37 cellular contexts compared by ENCODE assay signal in the genomic region with DNA sequence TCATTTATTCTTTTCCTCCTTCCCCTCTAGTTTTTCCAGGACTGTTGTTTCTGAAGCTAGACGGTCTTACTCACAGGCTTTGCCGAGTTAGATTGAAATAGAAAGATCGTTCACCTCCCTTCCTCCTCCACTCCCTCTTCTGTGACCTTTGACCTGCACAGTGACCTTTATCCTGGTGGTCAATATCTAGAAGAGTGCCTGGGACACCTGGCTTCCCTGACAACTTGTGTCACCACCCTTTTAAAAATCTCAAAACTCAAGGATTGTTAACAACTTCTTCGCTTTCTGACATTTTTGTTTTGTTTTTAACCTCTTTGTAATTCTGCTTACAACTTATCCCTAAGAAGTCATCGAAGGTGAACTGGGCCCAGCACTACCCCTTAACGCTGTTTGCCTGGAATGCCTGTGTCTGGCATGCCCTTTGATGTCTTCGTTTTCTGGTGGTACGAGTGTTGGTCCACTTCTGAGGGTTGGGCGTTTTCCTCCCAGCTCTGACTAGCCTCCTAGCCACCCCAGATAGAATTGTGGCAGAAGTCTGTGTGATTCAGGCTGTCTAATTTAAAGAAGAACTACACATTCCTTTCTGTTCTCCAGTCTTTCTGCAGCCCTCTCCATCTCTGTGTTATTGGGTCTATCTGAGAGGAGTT. TPM values are rescaled to one million over a fixed set of nuclear protein-coding genes. Genes with fewer than 3 reads are reported as not detected.
DNase-seq lines count a peak whose midpoint lies in the region; ATAC-seq, FAIRE-seq and TF ChIP-seq lines count a peak whose summit lies in the region.
"Had no signal": no experiment of that assay in that cellular context is flagged by ENCODE, and none has a peak within 500 bp of the region (broad histone marks: within the 10 kb centered on the region; RNA-seq: fewer than 3 reads in every experiment).

No MANE protein-coding gene starts in this region.

- no peak for ATAC-seq in PC-3
- no peak for ATAC-seq in naive thymus-derived CD8-positive, alpha-beta T cell
- ATAC-seq: GM23338 had no signal

- H3K9ac ChIP-seq in PC-3 (ENCODE audit: low read length) (peak overlapping the region; percentile 74), astrocyte (ENCODE audit: low read length) (no peak overlapping the region)

- TF ChIP-seq CTCF in PC-3 (conservative IDR thresholded peaks at IDR 0.05; ENCODE audit: low read depth, low read length) (no peak), astrocyte (IDR thresholded peaks at IDR 0.05; ENCODE audit: insufficient read depth, low read depth, low read length) (no peak), neural crest cell (conservative IDR thresholded peaks at IDR 0.05) (no peak), GM20000 (IDR thresholded peaks at IDR 0.05; ENCODE audit: extremely low read depth, missing control alignments) (no peak), dorsolateral prefrontal cortex (IDR thresholded peaks at IDR 0.05 in 54 of 56, conservative IDR thresholded peaks at IDR 0.05 in 2 of 56; ENCODE audit: low read depth in 1 of 56, partially characterized antibody in 56 of 56) (no peak)

- H3F3A ChIP-seq in PC-3 (ENCODE audit: low read length, unreplicated experiment): peaks cover 29% of the 10 kb centered on the region

- FAIRE-seq in astrocyte (lab: Jason Lieb, UNC): no peak
- FAIRE-seq: HTR-8/SVneo, kidney, urothelium cell line had no signal

- H3K4me3 ChIP-seq in PC-3 (ENCODE audit: low read length) (no peak overlapping the region), astrocyte (ENCODE audit: insufficient read depth, low read depth, low read length) (no peak overlapping the region), dorsolateral prefrontal cortex (no peak overlapping the region)
- H3K4me3 ChIP-seq: adrenal gland, GM23338, MG63, testis had no signal

- H3K27ac Mint-ChIP-seq in astrocyte (ENCODE audit: unreplicated experiment): peak overlapping the region; percentile 15
- peak overlapping the region; percentile 82 for H3K27ac Mint-ChIP-seq in neural crest cell (ENCODE audit: unreplicated experiment)
- H3K27ac Mint-ChIP-seq in naive thymus-derived CD8-positive, alpha-beta T cell: peak overlapping the region in 1 of 10 donors; percentile 59
- H3K27ac Mint-ChIP-seq: activated CD4-positive, alpha-beta memory T cell treated with anti-CD3 and anti-CD28 coated beads for 36 hours; activated T-helper 1 cell treated with anti-CD3 and anti-CD28 coated beads, Interleukin-12 subunit alpha, Interleukin-12 subunit beta, Interleukin-2, Interleukin-4 antibody, amounts not matched to agents 30 ng/mL and 10 ng/mL and 1 ng/mL, durations not matched to agents 14 hours and 24 hours and 36 hours; CD4-positive, CD25-positive, alpha-beta regulatory T cell; GM23338; HFFc6; stimulated activated naive CD8-positive, alpha-beta T cell treated with anti-CD3 and anti-CD28 coated beads, Interleukin-15, Interleukin-2, amounts not matched to agents 100 ng/mL and 50 ng/mL, for 24 hours had no signal

- H2AFZ ChIP-seq in PC-3 (ENCODE audit: low read length) (no peak overlapping the region), astrocyte (ENCODE audit: low read depth, low read length) (no peak overlapping the region)
- H2AFZ ChIP-seq: GM23338 had no signal

- H3K27ac ChIP-seq in PC-3 (ENCODE audit: low read length) (peak overlapping the region; percentile 93), astrocyte (ENCODE audit: low read depth, low read length) (no peak overlapping the region), epithelial cell of prostate (peak overlapping the region; percentile 99), dorsolateral prefrontal cortex (no peak overlapping the region)
- H3K27ac ChIP-seq: adrenal gland, brain microvascular endothelial cell, testis had no signal

- H3K4me1 Mint-ChIP-seq in astrocyte (ENCODE audit: low read depth, unreplicated experiment): peaks cover 45% of the 10 kb centered on the region
- peaks cover 22% of the 10 kb centered on the region for H3K4me1 Mint-ChIP-seq in neural crest cell
- H3K4me1 Mint-ChIP-seq in naive thymus-derived CD8-positive, alpha-beta T cell: peaks cover 0 to 3% (median under 1%) of the 10 kb centered on the region in 4 donors

- H3K27me3 ChIP-seq in PC-3 (ENCODE audit: low read length) (no peaks in the 10 kb centered on the region), astrocyte (ENCODE audit: insufficient read depth, low read length) (peaks cover 3% of the 10 kb centered on the region), dorsolateral prefrontal cortex (peaks cover 0 to 8% (median 0%) of the 10 kb centered on the region in 45 donors)
- H3K27me3 ChIP-seq: adrenal gland, brain microvascular endothelial cell, MG63, testis had no signal

- POLR2A ChIA-PET in PC-3 (lab: Charles Lee; ENCODE audit: unreplicated experiment): interaction anchor here (0.7 kb wide), 1 partner anchor 437 kb away, joined by 3 read pairs; no protein-coding TSS in a partner anchor
- POLR2A ChIA-PET in naive thymus-derived CD8-positive, alpha-beta T cell (lab: Charles Lee): no interaction called here

- H3K36me3 Mint-ChIP-seq in astrocyte (ENCODE audit: low read depth, unreplicated experiment): no peaks in the 10 kb centered on the region
- H3K36me3 Mint-ChIP-seq in neural crest cell (ENCODE audit: low read depth): no peaks in the 10 kb centered on the region
- H3K36me3 Mint-ChIP-seq in naive thymus-derived CD8-positive, alpha-beta T cell: no peaks in the 10 kb centered on the region
- H3K36me3 Mint-ChIP-seq: activated CD4-positive, alpha-beta memory T cell treated with anti-CD3 and anti-CD28 coated beads for 36 hours; CD4-positive, CD25-positive, alpha-beta regulatory T cell had no signal

- H3K4me2 ChIP-seq in PC-3 (ENCODE audit: low read length): peak overlapping the region; percentile 33
- H3K4me2 ChIP-seq in astrocyte (ENCODE audit: low read length): no peak overlapping the region
- H3K4me2 ChIP-seq: GM23338 had no signal

- H3K27me3 Mint-ChIP-seq in astrocyte (ENCODE audit: low read depth, unreplicated experiment) (peaks cover 21% of the 10 kb centered on the region), neural crest cell (ENCODE audit: low read depth) (peaks cover 5% of the 10 kb centered on the region)
- H3K27me3 Mint-ChIP-seq in naive thymus-derived CD8-positive, alpha-beta T cell: peaks cover 20 to 75% (median 27%) of the 10 kb centered on the region in 5 donors

- H3K79me2 ChIP-seq in PC-3 (ENCODE audit: low read length) (no peaks in the 10 kb centered on the region), astrocyte (ENCODE audit: insufficient read depth, low read length) (no peaks in the 10 kb centered on the region)

- H3K36me3 ChIP-seq in PC-3 (ENCODE audit: low read depth, low read length) (no peaks in the 10 kb centered on the region), astrocyte (ENCODE audit: insufficient read depth, low read length) (no peaks in the 10 kb centered on the region)
- H3K36me3 ChIP-seq: adrenal gland, brain microvascular endothelial cell, MG63 had no signal

- BruUV-seq in PC-3 (replicated peaks; lab: Mats Ljungman, UMichigan): no TSS peak

- H3K9me3 ChIP-seq in PC-3 (ENCODE audit: low read length): no peaks in the 10 kb centered on the region
- H3K9me3 ChIP-seq in astrocyte (ENCODE audit: insufficient read depth, low read depth, low read length): no peaks in the 10 kb centered on the region
- H3K9me3 ChIP-seq: adrenal gland, MG63, testis had no signal

- intact Hi-C loops in PC-3 (cut with micrococcal nuclease): no loop called here
- intact Hi-C loops in dorsolateral prefrontal cortex (cut with DNase I): no loop called here

- peaks cover 83% of the 10 kb centered on the region for H3K4me1 ChIP-seq in PC-3 (ENCODE audit: insufficient read depth, low read length)
- H3K4me1 ChIP-seq in astrocyte (ENCODE audit: insufficient read depth, low read length): peaks cover 33% of the 10 kb centered on the region
- H3K4me1 ChIP-seq: adrenal gland, testis had no signal

- H3K9me3 Mint-ChIP-seq in astrocyte (ENCODE audit: unreplicated experiment) (no peaks in the 10 kb centered on the region), neural crest cell (peaks cover 3% of the 10 kb centered on the region)
- no peaks in the 10 kb centered on the region for H3K9me3 Mint-ChIP-seq in naive thymus-derived CD8-positive, alpha-beta T cell
- H3K9me3 Mint-ChIP-seq: activated CD4-positive, alpha-beta memory T cell treated with anti-CD3 and anti-CD28 coated beads for 36 hours; activated T-helper 1 cell treated with anti-CD3 and anti-CD28 coated beads, Interleukin-12 subunit alpha, Interleukin-12 subunit beta, Interleukin-2, Interleukin-4 antibody, amounts not matched to agents 30 ng/mL and 10 ng/mL and 1 ng/mL, durations not matched to agents 14 hours and 24 hours and 36 hours; GM23338; HFFc6; stimulated activated naive CD8-positive, alpha-beta T cell treated with anti-CD3 and anti-CD28 coated beads, Interleukin-15, Interleukin-2, amounts not matched to agents 100 ng/mL and 50 ng/mL, for 24 hours had no signal

- H3K4me3 Mint-ChIP-seq in astrocyte (ENCODE audit: unreplicated experiment) (no peak overlapping the region), neural crest cell (no peak overlapping the region)
- H3K4me3 Mint-ChIP-seq in naive thymus-derived CD8-positive, alpha-beta T cell: no peak overlapping the region
- H3K4me3 Mint-ChIP-seq: activated CD4-positive, alpha-beta memory T cell treated with anti-CD3 and anti-CD28 coated beads for 36 hours; activated T-helper 1 cell treated with anti-CD3 and anti-CD28 coated beads, Interleukin-12 subunit alpha, Interleukin-12 subunit beta, Interleukin-2, Interleukin-4 antibody, amounts not matched to agents 30 ng/mL and 10 ng/mL and 1 ng/mL, durations not matched to agents 14 hours and 24 hours and 36 hours; CD4-positive, CD25-positive, alpha-beta regulatory T cell; GM23338; HFFc6; stimulated activated naive CD8-positive, alpha-beta T cell treated with anti-CD3 and anti-CD28 coated beads, Interleukin-15, Interleukin-2, amounts not matched to agents 100 ng/mL and 50 ng/mL, for 24 hours had no signal

- H4K20me1 ChIP-seq in PC-3 (ENCODE audit: low read length) (no peaks in the 10 kb centered on the region), astrocyte (ENCODE audit: insufficient read depth, low read length) (no peaks in the 10 kb centered on the region)

- no peak for DNase-seq in PC-3
- no peak for DNase-seq in astrocyte (ENCODE audit: low read depth)
- no peak for DNase-seq in epithelial cell of prostate (ENCODE audit: low read depth, low spot score)
- DNase-seq in neural crest cell (ENCODE audit: low read depth, low spot score): no peak
- no peak for DNase-seq in naive thymus-derived CD8-positive, alpha-beta T cell
- no peak for DNase-seq in activated CD8-positive, alpha-beta memory T cell treated with anti-CD3 and anti-CD28 coated beads, Interleukin-2, amount 50 U/mL, for 4 hours
- no peak for DNase-seq in GM20000 (ENCODE audit: low spot score)
- no peak for DNase-seq in dorsolateral prefrontal cortex
- DNase-seq: activated CD4-positive, alpha-beta memory T cell treated with anti-CD3 and anti-CD28 coated beads for 36 hours; activated CD4-positive, alpha-beta T cell treated with anti-CD3 and anti-CD28 coated beads for 1 hour; activated CD8-positive, alpha-beta memory T cell treated with anti-CD3 and anti-CD28 coated beads, Interleukin-2, amount 50 U/mL, for 48 hours; activated naive CD4-positive, alpha-beta T cell treated with Interleukin-2 at 50 U/mL for 16 hours; adrenal gland; AML-193; brain microvascular endothelial cell; CD4-positive, CD25-positive, alpha-beta regulatory T cell; DND-41; effector CD8-positive, alpha-beta T cell; foreskin fibroblast; GF-D8; HFFc6; kidney; MG63; NCI-H1105; NCI-H187 treated with DMSO at 0.1 percent for 48 hours; NCI-H524; stimulated activated CD4-positive, alpha-beta T cell treated with anti-CD3 and anti-CD28 coated beads, Interleukin-1b, Interleukin-23, amount 100 ng/mL, for 48 hours; testis had no signal

- H3K9me2 ChIP-seq in PC-3 (replicated peaks; ENCODE audit: low read length): no peaks in the 10 kb centered on the region

- CTCF ChIA-PET in PC-3 (lab: Charles Lee): no interaction called here

RNA-seq across cellular contexts. Expression of a gene that starts 2.8 kb away (rescaled TPM):
- total RNA-seq in PC-3 (2014; rRNA removed) (32.8 and 38.5 TPM in 2 replicates), astrocyte (not detected in 2 replicates), neural crest cell (not detected in 2 replicates), dorsolateral prefrontal cortex (not detected)
- total RNA-seq in naive thymus-derived CD8-positive, alpha-beta T cell: not detected
- polyA plus RNA-seq in naive thymus-derived CD8-positive, alpha-beta T cell: not detected
- total RNA-seq: A673; activated CD4-positive, alpha-beta memory T cell treated with anti-CD3 and anti-CD28 coated beads for 36 hours; activated T-helper 1 cell treated with anti-CD3 and anti-CD28 coated beads, Interleukin-12 subunit alpha, Interleukin-12 subunit beta, Interleukin-2, Interleukin-4 antibody, amounts not matched to agents 30 ng/mL and 10 ng/mL and 1 ng/mL, durations not matched to agents 14 hours and 24 hours and 36 hours; adrenal gland; CD4-positive, CD25-positive, alpha-beta regulatory T cell; GM23338; HFFc6; kidney; T-helper 2 cell treated with Interferon-gamma antibody and Interleukin-4, amounts not matched to agents 100 ng/mL and 5 ng/mL, for 36 hours had no signal
- polyA plus RNA-seq: adrenal gland; CD4-positive, CD25-positive, alpha-beta regulatory T cell; GM23338; neural cell had no signal

RNA-seq across cellular contexts. Expression of a gene that starts 15.0 kb away (rescaled TPM):
- total RNA-seq in PC-3 (2014; rRNA removed) (7.7 and 8.5 TPM in 2 replicates), astrocyte (not detected in 2 replicates), neural crest cell (not detected in 2 replicates), dorsolateral prefrontal cortex (not detected)
- total RNA-seq in naive thymus-derived CD8-positive, alpha-beta T cell: not detected
- not detected for polyA plus RNA-seq in naive thymus-derived CD8-positive, alpha-beta T cell
- total RNA-seq: A673; activated CD4-positive, alpha-beta memory T cell treated with anti-CD3 and anti-CD28 coated beads for 36 hours; activated T-helper 1 cell treated with anti-CD3 and anti-CD28 coated beads, Interleukin-12 subunit alpha, Interleukin-12 subunit beta, Interleukin-2, Interleukin-4 antibody, amounts not matched to agents 30 ng/mL and 10 ng/mL and 1 ng/mL, durations not matched to agents 14 hours and 24 hours and 36 hours; CD4-positive, CD25-positive, alpha-beta regulatory T cell; GM23338; HFFc6; kidney; T-helper 2 cell treated with Interferon-gamma antibody and Interleukin-4, amounts not matched to agents 100 ng/mL and 5 ng/mL, for 36 hours had no signal
- polyA plus RNA-seq: CD4-positive, CD25-positive, alpha-beta regulatory T cell; GM23338; neural cell had no signal

RNA-seq across cellular contexts. Expression of a gene that starts 30.8 kb away (rescaled TPM):
- total RNA-seq in PC-3 (2014; rRNA removed): 0.29 TPM in 1 of 2 replicates, not detected in the other
- not detected in 2 replicates for total RNA-seq in astrocyte
- total RNA-seq in neural crest cell: not detected in 2 replicates
- not detected for total RNA-seq in naive thymus-derived CD8-positive, alpha-beta T cell
- polyA plus RNA-seq in naive thymus-derived CD8-positive, alpha-beta T cell: not detected
- under 1 TPM in 2 of 120 experiments, not detected in 118; 0.16 to 0.21 TPM for total RNA-seq in dorsolateral prefrontal cortex
- total RNA-seq: A673; activated CD4-positive, alpha-beta memory T cell treated with anti-CD3 and anti-CD28 coated beads for 36 hours; activated T-helper 1 cell treated with anti-CD3 and anti-CD28 coated beads, Interleukin-12 subunit alpha, Interleukin-12 subunit beta, Interleukin-2, Interleukin-4 antibody, amounts not matched to agents 30 ng/mL and 10 ng/mL and 1 ng/mL, durations not matched to agents 14 hours and 24 hours and 36 hours; adrenal gland; CD4-positive, CD25-positive, alpha-beta regulatory T cell; esophagus mucosa; GM23338; HFFc6; kidney; T-helper 2 cell treated with Interferon-gamma antibody and Interleukin-4, amounts not matched to agents 100 ng/mL and 5 ng/mL, for 36 hours; testis had no signal
- polyA plus RNA-seq: adrenal gland; CD4-positive, CD25-positive, alpha-beta regulatory T cell; GM23338; neural cell had no signal

RNA-seq across cellular contexts. Expression of a gene that starts 36.7 kb away (rescaled TPM):
- total RNA-seq in PC-3 (2014; rRNA removed) (not detected in 2 replicates), astrocyte (not detected in 2 replicates), neural crest cell (not detected in 2 replicates), dorsolateral prefrontal cortex (not detected)
- not detected for total RNA-seq in naive thymus-derived CD8-positive, alpha-beta T cell
- polyA plus RNA-seq in naive thymus-derived CD8-positive, alpha-beta T cell: not detected
- total RNA-seq: A673; activated CD4-positive, alpha-beta memory T cell treated with anti-CD3 and anti-CD28 coated beads for 36 hours; activated T-helper 1 cell treated with anti-CD3 and anti-CD28 coated beads, Interleukin-12 subunit alpha, Interleukin-12 subunit beta, Interleukin-2, Interleukin-4 antibody, amounts not matched to agents 30 ng/mL and 10 ng/mL and 1 ng/mL, durations not matched to agents 14 hours and 24 hours and 36 hours; CD4-positive, CD25-positive, alpha-beta regulatory T cell; GM23338; HFFc6; kidney; T-helper 2 cell treated with Interferon-gamma antibody and Interleukin-4, amounts not matched to agents 100 ng/mL and 5 ng/mL, for 36 hours had no signal
- polyA plus RNA-seq: CD4-positive, CD25-positive, alpha-beta regulatory T cell; GM23338; neural cell had no signal

RNA-seq across cellular contexts. Expression of a gene that starts 51.5 kb away (rescaled TPM):
- total RNA-seq in PC-3 (2014; rRNA removed) (0.15 TPM in 1 of 2 replicates, not detected in the other), astrocyte (not detected in 2 replicates), neural crest cell (not detected in 2 replicates), dorsolateral prefrontal cortex (under 1 TPM in 10 of 120 experiments, not detected in 110; 0.20 to 0.36 (median 0.24) TPM)
- not detected for total RNA-seq in naive thymus-derived CD8-positive, alpha-beta T cell
- polyA plus RNA-seq in naive thymus-derived CD8-positive, alpha-beta T cell: not detected
- total RNA-seq: A673; activated CD4-positive, alpha-beta memory T cell treated with anti-CD3 and anti-CD28 coated beads for 36 hours; activated T-helper 1 cell treated with anti-CD3 and anti-CD28 coated beads, Interleukin-12 subunit alpha, Interleukin-12 subunit beta, Interleukin-2, Interleukin-4 antibody, amounts not matched to agents 30 ng/mL and 10 ng/mL and 1 ng/mL, durations not matched to agents 14 hours and 24 hours and 36 hours; adrenal gland; CD4-positive, CD25-positive, alpha-beta regulatory T cell; esophagus mucosa; GM23338; HFFc6; kidney; T-helper 2 cell treated with Interferon-gamma antibody and Interleukin-4, amounts not matched to agents 100 ng/mL and 5 ng/mL, for 36 hours had no signal
- polyA plus RNA-seq: adrenal gland; CD4-positive, CD25-positive, alpha-beta regulatory T cell; GM23338; neural cell had no signal

Comparison
In these comparisons a context has a peak if more than half of its experiments do, and no peak if none do; other contexts are left out.
1. H3K27ac ChIP-seq: peak in PC-3 (single experiment) and epithelial cell of prostate (single experiment); none in astrocyte (single experiment) and dorsolateral prefrontal cortex (0 of 59).
2. RNA of a gene that starts 2.8 kb away (total RNA-seq): 32.8 to 38.5 TPM in PC-3; not detected in astrocyte, not detected in neural crest cell, not detected in naive thymus-derived CD8-positive, alpha-beta T cell and not detected in dorsolateral prefrontal cortex; every median in the first group is over 10 times any median in the second.